1 cellular context compared by ENCODE assay signal in the genomic region with DNA sequence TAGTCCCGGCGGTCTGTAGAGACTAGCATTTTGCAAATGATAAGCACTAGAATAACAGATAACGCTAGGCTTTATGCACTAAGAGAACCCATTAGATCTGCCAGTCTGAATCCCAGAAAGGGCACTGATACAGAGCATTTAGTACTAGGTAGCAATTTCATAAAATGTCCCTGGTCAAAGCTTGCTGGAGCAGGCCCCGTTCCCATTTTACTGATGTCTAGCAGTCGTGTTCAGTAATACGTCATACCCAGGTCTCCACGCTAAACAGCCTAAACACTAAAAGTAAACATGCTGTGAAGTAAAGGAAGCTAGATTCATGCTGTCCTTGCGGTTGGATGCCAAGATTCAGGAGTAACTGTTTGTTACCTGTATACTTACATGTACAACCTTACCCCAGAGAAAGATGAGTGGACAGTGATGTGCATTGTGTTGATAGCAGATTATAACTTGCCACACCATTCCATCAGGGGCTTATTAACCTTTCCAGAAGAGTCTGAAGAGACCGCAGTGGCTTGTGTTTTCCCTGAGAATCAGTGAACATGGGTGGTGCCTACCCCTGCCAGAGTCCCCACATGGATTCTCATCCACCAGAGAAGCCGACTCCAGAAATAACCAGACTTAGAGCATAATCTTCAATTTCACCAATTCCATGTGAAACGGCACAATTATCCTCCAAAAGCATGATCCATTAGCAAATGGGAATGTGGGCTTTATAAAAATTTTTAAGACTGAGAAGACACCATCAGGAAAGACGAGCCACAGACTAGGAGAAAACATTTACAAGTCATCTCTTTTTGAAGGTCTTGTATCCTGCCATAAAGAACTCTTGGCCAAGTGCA.
TF ChIP-seq lines count a peak whose summit lies in the region.

No MANE protein-coding gene starts in this region.

TF ChIP-seq in A549, 52 proteins besides CTCF, POLR2A, EP300 and RAD21 (continued from another document):
- TF ChIP-seq PBX3 (IDR thresholded peaks at IDR 0.05): no peak; the same call in none of the 2 replicates
- TF ChIP-seq SMC3 (IDR thresholded peaks at IDR 0.05): no peak
- TF ChIP-seq MAFK (IDR thresholded peaks at IDR 0.05; ENCODE audit: partially characterized antibody): peak; percentile 4
- TF ChIP-seq RCOR1 (IDR thresholded peaks at IDR 0.05; ENCODE audit: low read depth, low read length): no peak
- TF ChIP-seq, protein P1, sequence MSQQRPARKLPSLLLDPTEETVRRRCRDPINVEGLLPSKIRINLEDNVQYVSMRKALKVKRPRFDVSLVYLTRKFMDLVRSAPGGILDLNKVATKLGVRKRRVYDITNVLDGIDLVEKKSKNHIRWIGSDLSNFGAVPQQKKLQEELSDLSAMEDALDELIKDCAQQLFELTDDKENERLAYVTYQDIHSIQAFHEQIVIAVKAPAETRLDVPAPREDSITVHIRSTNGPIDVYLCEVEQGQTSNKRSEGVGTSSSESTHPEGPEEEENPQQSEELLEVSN (IDR thresholded peaks at IDR 0.05; ENCODE audit: borderline replicate concordance, low read depth): peak; percentile 47; the same call in 1 of the 2 replicates
- no peak for TF ChIP-seq ZFP36 (IDR thresholded peaks at IDR 0.05; ENCODE audit: borderline replicate concordance, partially characterized antibody)
- TF ChIP-seq KDM5A (IDR thresholded peaks at IDR 0.05): no peak
- TF ChIP-seq ESRRA (IDR thresholded peaks at IDR 0.05; ENCODE audit: borderline replicate concordance, low read length): no peak
- TF ChIP-seq HDAC2 (IDR thresholded peaks at IDR 0.05): no peak
- TF ChIP-seq POLR2AphosphoS2 (conservative IDR thresholded peaks at IDR 0.05; ENCODE audit: low read length): peak; percentile 100
- no peak for TF ChIP-seq ZNF302 (CRISPR knock-in tag; IDR thresholded peaks at IDR 0.05)
- TF ChIP-seq CBX8 (IDR thresholded peaks at IDR 0.05): no peak
- TF ChIP-seq HOXB13 (CRISPR knock-in tag; IDR thresholded peaks at IDR 0.05; ENCODE audit: low read depth): peak; percentile 55; the same call in 1 of the 2 replicates
- TF ChIP-seq EHF (CRISPR knock-in tag; IDR thresholded peaks at IDR 0.05): peak; percentile 91
- no peak for TF ChIP-seq FOXS1 (CRISPR knock-in tag; IDR thresholded peaks at IDR 0.05)
- no peak for TF ChIP-seq JUNB (IDR thresholded peaks at IDR 0.05)
- no peak for TF ChIP-seq MYC (IDR thresholded peaks at IDR 0.05; ENCODE audit: borderline replicate concordance, low read length)
- peak; percentile 99 for TF ChIP-seq TFCP2L1 (CRISPR knock-in tag; IDR thresholded peaks at IDR 0.05)
- TF ChIP-seq CEBPB (IDR thresholded peaks at IDR 0.05): no peak; a peak in 1 of 4 replicates
- no peak for TF ChIP-seq MAZ (IDR thresholded peaks at IDR 0.05; ENCODE audit: borderline replicate concordance, low read depth, low read length)
- peak; percentile 99 for TF ChIP-seq RARB (CRISPR knock-in tag; IDR thresholded peaks at IDR 0.05)
- TF ChIP-seq, protein P2, sequence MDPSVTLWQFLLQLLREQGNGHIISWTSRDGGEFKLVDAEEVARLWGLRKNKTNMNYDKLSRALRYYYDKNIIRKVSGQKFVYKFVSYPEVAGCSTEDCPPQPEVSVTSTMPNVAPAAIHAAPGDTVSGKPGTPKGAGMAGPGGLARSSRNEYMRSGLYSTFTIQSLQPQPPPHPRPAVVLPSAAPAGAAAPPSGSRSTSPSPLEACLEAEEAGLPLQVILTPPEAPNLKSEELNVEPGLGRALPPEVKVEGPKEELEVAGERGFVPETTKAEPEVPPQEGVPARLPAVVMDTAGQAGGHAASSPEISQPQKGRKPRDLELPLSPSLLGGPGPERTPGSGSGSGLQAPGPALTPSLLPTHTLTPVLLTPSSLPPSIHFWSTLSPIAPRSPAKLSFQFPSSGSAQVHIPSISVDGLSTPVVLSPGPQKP (IDR thresholded peaks at IDR 0.05; ENCODE audit: low read depth, low read length): no peak
- no peak for TF ChIP-seq ZC3H11A (IDR thresholded peaks at IDR 0.05)
- TF ChIP-seq BCL3 (IDR thresholded peaks at IDR 0.05): peak; percentile 67; the same call in 1 of the 3 replicates
- no peak for TF ChIP-seq HEYL (CRISPR knock-in tag; IDR thresholded peaks at IDR 0.05)
- TF ChIP-seq JUN (IDR thresholded peaks at IDR 0.05): peak; percentile 72 to 95
- no peak for TF ChIP-seq NR3C1 (IDR thresholded peaks at IDR 0.05)
- no peak for TF ChIP-seq USF2 (IDR thresholded peaks at IDR 0.05)
- TF ChIP-seq FOSB (CRISPR knock-in tag; IDR thresholded peaks at IDR 0.05): peak; percentile 99
